ENCODE assay signal across 10 cellular contexts in genomic region chr17:15981208-15981607, GRCh38. TPM values are rescaled to one million over a fixed set of nuclear protein-coding genes. Genes with fewer than 3 reads are reported as not detected.
DNase-seq lines count a peak whose midpoint lies in the region; ATAC-seq and TF ChIP-seq lines count a peak whose summit lies in the region.
"Had no signal": no experiment of that assay in that cellular context is flagged by ENCODE, and none has a peak within 500 bp of the region (broad histone marks: within the 10 kb centered on the region; RNA-seq: fewer than 3 reads in every experiment).

No MANE protein-coding gene starts in this region.

- H3K27me3 ChIP-seq in Caco-2 (replicated peaks; ENCODE audit: control insufficient read depth, insufficient read depth, low read length) = no peaks in the 10 kb centered on the region
- no peaks in the 10 kb centered on the region for H3K27me3 ChIP-seq in right lobe of liver

- no peak overlapping the region for H3K27ac Mint-ChIP-seq in Caco-2 (ENCODE audit: unreplicated experiment)

- H3K27me3 Mint-ChIP-seq in Caco-2 (ENCODE audit: insufficient read depth, unreplicated experiment) = no peaks in the 10 kb centered on the region

- ATAC-seq in GM21526 (IDR thresholded peaks at IDR 0.05; ENCODE audit: low FRiP score, unreplicated experiment) = peak; percentile 70
- ATAC-seq in right lobe of liver = no peak

- H3K36me3 ChIP-seq in Caco-2 (ENCODE audit: control insufficient read depth, insufficient read depth, low read length) (no peaks in the 10 kb centered on the region), right lobe of liver (peaks cover 0 to 39% (median 2%) of the 10 kb centered on the region in 4 donors)

- no peak overlapping the region for H3K4me3 ChIP-seq in epithelial cell of esophagus (ENCODE audit: low read length)
- H3K4me3 ChIP-seq in Caco-2 (ENCODE audit: low read depth, low read length) = no peak overlapping the region
- H3K4me3 ChIP-seq in right lobe of liver = no peak overlapping the region

- intact Hi-C loops in Caco-2 (cut with micrococcal nuclease; ENCODE audit: unreplicated experiment) = no loop called here
- intact Hi-C loops in right lobe of liver (cut with DNase I) = no loop called here

- POLR2A ChIA-PET in Caco-2 (lab: Charles Lee) = no interaction called here

- no peaks in the 10 kb centered on the region for H3K4me1 ChIP-seq in Caco-2
- H3K4me1 ChIP-seq in right lobe of liver = peaks cover 0 to 6% (median 0%) of the 10 kb centered on the region in 4 donors

- H3K9me3 Mint-ChIP-seq in Caco-2 (ENCODE audit: unreplicated experiment) = no peaks in the 10 kb centered on the region

- TF ChIP-seq POLR2A in right lobe of liver (IDR thresholded peaks at IDR 0.05) = no peak

- H3K27ac ChIP-seq in right lobe of liver = no peak overlapping the region

- TF ChIP-seq CTCF in GM13977 (IDR thresholded peaks at IDR 0.05; ENCODE audit: extremely low read depth, insufficient read depth, missing control alignments) (no peak), epithelial cell of esophagus (IDR thresholded peaks at IDR 0.05; ENCODE audit: insufficient read depth, low read depth, low read length, missing control alignments) (no peak), Caco-2 (IDR thresholded peaks at IDR 0.05; ENCODE audit: insufficient read depth in 1 of 2, low read depth in 1 of 2, low read length in 1 of 2, severe bottlenecking in 1 of 2, unreplicated experiment in 1 of 2) (no peak), right lobe of liver (IDR thresholded peaks at IDR 0.05) (no peak)

- H3K9me3 ChIP-seq in Caco-2 = no peaks in the 10 kb centered on the region
- H3K9me3 ChIP-seq in right lobe of liver = no peaks in the 10 kb centered on the region

- H3K4me1 Mint-ChIP-seq in Caco-2 (ENCODE audit: low read depth, unreplicated experiment) = no peaks in the 10 kb centered on the region

- WGBS in right lobe of liver (ENCODE audit: insufficient coverage, low coverage, low lambda C conversion rate, missing lambda C conversion rate) = 42% methylated on average over 2 of the region's 2 CpGs

- H3K36me3 Mint-ChIP-seq in Caco-2 (ENCODE audit: insufficient read depth, unreplicated experiment) = peaks cover 14% of the 10 kb centered on the region

- no TSS peak for BruUV-seq in Caco-2 (replicated peaks; lab: Mats Ljungman, UMichigan)

- in situ Hi-C loops in GM13977 (cut with MboI; ENCODE audit: low pct_unique_long_range_greater_than_20kb, low sequenced_read_pairs, unreplicated experiment) = loop anchor here (25.0 kb wide), 1 partner anchor 144 kb away; no protein-coding TSS in a partner anchor

- CTCF ChIA-PET in Caco-2 (lab: Charles Lee) = no interaction called here

- DNase-seq in GM13977 (ENCODE audit: low spot score) (peak; percentile 60), LoVo (ENCODE audit: low spot score) (peak; percentile 41), epithelial cell of esophagus (ENCODE audit: low read depth) (peak; percentile 40), COLO829 (ENCODE audit: low spot score) (no peak), superior temporal gyrus (ENCODE audit: extremely low spot score) (no peak), Caco-2 (no peak), right lobe of liver (no peak)
- DNase-seq: hypothalamus, NCI-H69 had no signal

- no peak overlapping the region for H3K4me3 Mint-ChIP-seq in Caco-2 (ENCODE audit: unreplicated experiment)

RNA-seq across cellular contexts. Expression of gene ZSWIM7, which starts 18.3 kb away (rescaled TPM):
- total RNA-seq in Caco-2 (2022) (10.4 and 13.8 TPM in 2 replicates), right lobe of liver (10 to 100 TPM; 10.6 to 21.8 (median 11.8) TPM)

RNA-seq across cellular contexts. Expression of gene TTC19, which starts 18.4 kb away (rescaled TPM):
- 20.2 and 21.9 TPM in 2 replicates for total RNA-seq in Caco-2 (2022)
- total RNA-seq in right lobe of liver = 10 to 100 TPM; 14.3 to 32.3 (median 19.9) TPM

RNA-seq across cellular contexts. Expression of gene ADORA2B, which starts 36.3 kb away (rescaled TPM):
- 1.5 and 2.5 TPM in 2 replicates for total RNA-seq in Caco-2 (2022)
- under 1 TPM in 5 of 6 experiments, not detected in 1; 0.16 to 0.62 (median 0.37) TPM for total RNA-seq in right lobe of liver

Comparison
In these comparisons a context has a peak if more than half of its experiments do, and no peak if none do; other contexts are left out.
1. DNase-seq: peak in GM13977 (single experiment), LoVo (single experiment) and epithelial cell of esophagus (single experiment); none in COLO829 (single experiment), superior temporal gyrus (single experiment), Caco-2 (0 of 2) and right lobe of liver (0 of 3).